Comparison of ENCODE assay signal across 1 cellular context in genomic region chr12:54504550-54504949, GRCh38.
TF ChIP-seq lines count a peak whose summit lies in the region.

No MANE protein-coding gene starts in this region.

TF ChIP-seq in GM12878, 131 proteins besides CTCF, POLR2A, EP300 and RAD21:
- TF ChIP-seq MLLT1 (IDR thresholded peaks at IDR 0.05), result no peak
- no peak for TF ChIP-seq IKZF2 (IDR thresholded peaks at IDR 0.05)
